Comparison of ENCODE assay signal across 28 cellular contexts in genomic region chr2:28689764-28690163, GRCh38.
"Had no signal": no experiment of that assay in that cellular context is flagged by ENCODE, and none has a peak within 500 bp of the region (broad histone marks: within the 10 kb centered on the region; RNA-seq: fewer than 3 reads in every experiment).

No MANE protein-coding gene starts in this region.

- H3K4me3 Mint-ChIP-seq: activated B cell treated with CpG ODN at 0.5 μM for 24 hours; activated CD8-positive, alpha-beta T cell treated with anti-CD3 and anti-CD28 coated beads for 36 hours; activated naive CD4-positive, alpha-beta T cell treated with anti-CD3 and anti-CD28 coated beads, Interleukin-2, amount 10 ng/mL, durations not matched to agents 7 days and 5 days; activated naive CD8-positive, alpha-beta T cell treated with anti-CD3 and anti-CD28 coated beads, Interleukin-2, amount 10 ng/mL, durations not matched to agents 7 days and 5 days; activated T-cell treated with anti-CD3 and anti-CD28 coated beads, Interleukin-2, amount 50 U/mL, for 72 hours; brain; T-helper 17 cell; T-helper 2 cell treated with Interferon-gamma antibody and Interleukin-4, amounts not matched to agents 5 μg/mL and 100 μg/mL, for 36 hours had no signal

- H3K27ac Mint-ChIP-seq: activated B cell treated with CpG ODN at 0.5 μM for 24 hours; activated CD8-positive, alpha-beta T cell treated with anti-CD3 and anti-CD28 coated beads for 36 hours; activated naive CD4-positive, alpha-beta T cell treated with anti-CD3 and anti-CD28 coated beads, Interleukin-2, amount 10 ng/mL, durations not matched to agents 7 days and 5 days; activated naive CD4-positive, alpha-beta T cell treated with anti-CD3 and anti-CD28 coated beads, Interleukin-2, amount 50 U/mL, for 72 hours; activated naive CD8-positive, alpha-beta T cell treated with anti-CD3 and anti-CD28 coated beads, Interleukin-2, amount 10 ng/mL, durations not matched to agents 7 days and 5 days; activated T-cell treated with anti-CD3 and anti-CD28 coated beads, Interleukin-2, amount 50 U/mL, for 72 hours; T-helper 17 cell; T-helper 2 cell treated with Interferon-gamma antibody and Interleukin-4, amounts not matched to agents 5 μg/mL and 100 μg/mL, for 36 hours had no signal

- H3K4me1 Mint-ChIP-seq: activated B cell treated with CpG ODN at 0.5 μM for 24 hours had no signal

- ATAC-seq: activated CD4-positive, CD25-positive, alpha-beta regulatory T cell treated with anti-CD3 and anti-CD28 coated beads, Interleukin-2, amount 50 U/mL, for 24 hours; activated CD8-positive, alpha-beta T cell treated with anti-CD3 and anti-CD28 coated beads for 36 hours; activated naive CD4-positive, alpha-beta T cell treated with anti-CD3 and anti-CD28 coated beads, Interleukin-2, amount 50 U/mL, for 72 hours; activated T-cell treated with anti-CD3 and anti-CD28 coated beads, Interleukin-2, amount 50 U/mL, for 72 hours; gastrocnemius medialis; T-helper 17 cell had no signal

- H3K36me3 Mint-ChIP-seq: activated naive CD4-positive, alpha-beta T cell treated with anti-CD3 and anti-CD28 coated beads, Interleukin-2, amount 10 ng/mL, durations not matched to agents 7 days and 5 days; activated naive CD4-positive, alpha-beta T cell treated with anti-CD3 and anti-CD28 coated beads, Interleukin-2, amount 50 U/mL, for 72 hours; activated naive CD8-positive, alpha-beta T cell treated with anti-CD3 and anti-CD28 coated beads, Interleukin-2, amount 10 ng/mL, durations not matched to agents 7 days and 5 days; brain had no signal

- H3K9me3 Mint-ChIP-seq: activated B cell treated with CpG ODN at 0.5 μM for 24 hours; activated CD8-positive, alpha-beta T cell treated with anti-CD3 and anti-CD28 coated beads for 36 hours; activated naive CD4-positive, alpha-beta T cell treated with anti-CD3 and anti-CD28 coated beads, Interleukin-2, amount 10 ng/mL, durations not matched to agents 7 days and 5 days; activated naive CD4-positive, alpha-beta T cell treated with anti-CD3 and anti-CD28 coated beads, Interleukin-2, amount 50 U/mL, for 72 hours; activated naive CD8-positive, alpha-beta T cell treated with anti-CD3 and anti-CD28 coated beads, Interleukin-2, amount 10 ng/mL, durations not matched to agents 7 days and 5 days; activated T-cell treated with anti-CD3 and anti-CD28 coated beads, Interleukin-2, amount 50 U/mL, for 72 hours; T-helper 2 cell treated with Interferon-gamma antibody and Interleukin-4, amounts not matched to agents 5 μg/mL and 100 μg/mL, for 36 hours had no signal

- H3K27me3 Mint-ChIP-seq: activated CD8-positive, alpha-beta T cell treated with anti-CD3 and anti-CD28 coated beads for 36 hours; T-helper 17 cell had no signal

- DNase-seq: activated B cell treated with CpG ODN at 0.5 μM for 24 hours; activated CD4-positive, alpha-beta T cell treated with anti-CD3 and anti-CD28 coated beads for 48 hours; activated CD4-positive, alpha-beta T cell treated with anti-CD3 and anti-CD28 coated beads, Interleukin-2, amount 50 U/mL, for 1 hour; activated CD4-positive, alpha-beta T cell treated with anti-CD3 and anti-CD28 coated beads, Interleukin-2, amount 50 U/mL, for 48 hours; activated CD8-positive, alpha-beta memory T cell treated with anti-CD3 and anti-CD28 coated beads for 24 hours; activated CD8-positive, alpha-beta memory T cell treated with anti-CD3 and anti-CD28 coated beads, Interleukin-2, amount 50 U/mL, for 4 hours; activated CD8-positive, alpha-beta T cell treated with anti-CD3 and anti-CD28 coated beads for 36 hours; activated gamma-delta T cell; activated naive CD4-positive, alpha-beta T cell; activated naive CD4-positive, alpha-beta T cell treated with anti-CD3 and anti-CD28 coated beads, Interleukin-2, amount 10 ng/mL, durations not matched to agents 7 days and 5 days; activated naive CD8-positive, alpha-beta T cell treated with anti-CD3 and anti-CD28 coated beads, Interleukin-2, amount 10 ng/mL, durations not matched to agents 7 days and 5 days; activated T-cell treated with anti-CD3 and anti-CD28 coated beads, Interleukin-2, amount 50 U/mL, for 1 hour; activated T-cell treated with anti-CD3 and anti-CD28 coated beads, Interleukin-2, amount 50 U/mL, for 72 hours; central memory CD4-positive, alpha-beta T cell; cerebellar nuclear complex; colonic mucosa; effector CD8-positive, alpha-beta T cell; foreskin fibroblast; gastrocnemius medialis; glutamatergic neuron; T-helper 1 cell; T-helper 17 cell; T1000; WERI-Rb-1 had no signal
